In genomic region chr15:96115642-96116041, GRCh38 we compare ENCODE assay signal across 14 cellular contexts.
DNase-seq lines count a peak whose midpoint lies in the region; ATAC-seq and TF ChIP-seq lines count a peak whose summit lies in the region.
"Had no signal": no experiment of that assay in that cellular context is flagged by ENCODE, and none has a peak within 500 bp of the region (broad histone marks: within the 10 kb centered on the region; RNA-seq: fewer than 3 reads in every experiment).

No MANE protein-coding gene starts in this region.

- DNase-seq in GM04503 (ENCODE audit: low read depth) (peak; percentile 13), cardiac fibroblast (ENCODE audit: low read depth in 2 of 2) (peak; percentile 43 to 60), myocyte (ENCODE audit: low read depth) (peak; percentile 22), DMS79 (lab: John Stamatoyannopoulos, UW) (no peak), activated T-cell treated with anti-CD3 and anti-CD28 coated beads for 4 hours (no peak)
- DNase-seq in activated naive CD4-positive, alpha-beta T cell treated with anti-CD3 and anti-CD28 coated beads, Interleukin-2, amount 50 U/mL, for 16 hours = no peak
- DNase-seq: CD8-positive, alpha-beta T cell; dermis blood vessel endothelial cell; MG63; NCI-H2107; nephron progenitor cell had no signal

- no peak for TF ChIP-seq CTCF in cardiac fibroblast (IDR thresholded peaks at IDR 0.05; ENCODE audit: low read depth, low read length)

- ATAC-seq in HG03565 (IDR thresholded peaks at IDR 0.05; ENCODE audit: unreplicated experiment) (peak; percentile 80), GM18520 (IDR thresholded peaks at IDR 0.05; ENCODE audit: unreplicated experiment) (no peak)
- ATAC-seq: CD8-positive, alpha-beta T cell; left lobe of liver had no signal

- no peak overlapping the region for H3K4me3 ChIP-seq in cardiac fibroblast (replicated peaks in 1 of 2; ENCODE audit: low read depth in 2 of 2, low read length in 2 of 2)
- H3K4me3 ChIP-seq: MG63 had no signal

Comparison
In these comparisons a context has a peak if more than half of its experiments do, and no peak if none do; other contexts are left out.
1. DNase-seq: peak in GM04503 (single experiment), cardiac fibroblast (2 of 2) and myocyte (single experiment); none in DMS79 (single experiment), activated naive CD4-positive, alpha-beta T cell treated with anti-CD3 and anti-CD28 coated beads, Interleukin-2, amount 50 U/mL, for 16 hours (single experiment) and activated T-cell treated with anti-CD3 and anti-CD28 coated beads for 4 hours (single experiment).